Comparison of ENCODE assay signal across 8 cellular contexts in the genomic region with DNA sequence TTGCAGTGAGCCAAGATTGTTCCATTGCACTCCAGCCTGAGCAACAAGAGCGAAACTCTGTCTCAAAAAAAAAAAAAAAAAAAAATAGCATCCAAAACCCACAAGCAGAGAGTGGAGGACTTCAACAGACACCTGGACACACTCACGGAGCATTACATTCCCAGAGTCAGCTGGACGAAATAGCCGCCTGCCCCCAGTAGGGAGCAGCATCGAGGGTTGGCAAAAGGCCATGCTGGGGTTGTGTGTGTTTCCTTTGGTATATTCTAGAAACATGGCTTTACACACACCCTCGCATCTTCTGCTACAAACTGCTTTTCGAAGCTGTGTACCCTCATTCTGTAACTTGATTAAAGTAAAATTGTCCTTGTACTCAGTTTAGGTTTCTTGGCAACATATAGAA. TPM values are rescaled to one million over a fixed set of nuclear protein-coding genes. Genes with fewer than 3 reads are reported as not detected.
DNase-seq lines count a peak whose midpoint lies in the region; ATAC-seq lines count a peak whose summit lies in the region.

No MANE protein-coding gene starts in this region.

- DNase-seq in NOMO-1 treated with DMSO at 0.1 percent for 48 hours (lab: John Stamatoyannopoulos, UW; ENCODE audit: unreplicated experiment) (peak; percentile 18), NOMO-1 treated with dmso at 0.1 percent for 144 hours (lab: John Stamatoyannopoulos, UW; ENCODE audit: unreplicated experiment) (no peak), T-helper 1 cell (peak in 4 of 5 donors; percentile 25 to 46 (median 30)), cerebellar cortex (ENCODE audit: low spot score) (peak; percentile 55), mucosa of gallbladder (ENCODE audit: low spot score) (peak; percentile 22), NCI-H2171 treated with DMSO at 0.1 percent for 48 hours (lab: John Stamatoyannopoulos, UW) (no peak), NCI-H1105 treated with DMSO at 0.1 percent for 48 hours (lab: John Stamatoyannopoulos, UW) (no peak)

- ATAC-seq in GM19467 (IDR thresholded peaks at IDR 0.05; ENCODE audit: unreplicated experiment), result no peak

RNA-seq across cellular contexts. Expression of a gene that starts 5.3 kb away (rescaled TPM):
- total RNA-seq in mucosa of gallbladder, result 54.4 TPM

RNA-seq across cellular contexts. Expression of a gene that starts 54.9 kb away (rescaled TPM):
- 31.7 TPM for total RNA-seq in mucosa of gallbladder

Comparison
In these comparisons a context has a peak if more than half of its experiments do, and no peak if none do; other contexts are left out.
1. DNase-seq: peak in NOMO-1 treated with DMSO at 0.1 percent for 48 hours (single experiment), T-helper 1 cell (4 of 5), cerebellar cortex (single experiment) and mucosa of gallbladder (single experiment); none in NOMO-1 treated with dmso at 0.1 percent for 144 hours (single experiment), NCI-H2171 treated with DMSO at 0.1 percent for 48 hours (single experiment) and NCI-H1105 treated with DMSO at 0.1 percent for 48 hours (single experiment).